In genomic region chr3:125051715-125052581, GRCh38 we compare ENCODE assay signal across 1 cellular context.
TF ChIP-seq lines count a peak whose summit lies in the region.

No MANE protein-coding gene starts in this region.

TF ChIP-seq in GM12878, 131 proteins besides CTCF, POLR2A, EP300 and RAD21 (continued from another document and continues in another):
- TF ChIP-seq IRF5 (IDR thresholded peaks at IDR 0.05; ENCODE audit: borderline replicate concordance), result no peak
- TF ChIP-seq ZZZ3 (IDR thresholded peaks at IDR 0.05; ENCODE audit: control insufficient read depth, insufficient read length, low read depth), result no peak
- no peak for TF ChIP-seq E4F1 (IDR thresholded peaks at IDR 0.05; ENCODE audit: borderline replicate concordance, partially characterized antibody)
- TF ChIP-seq MEF2B (IDR thresholded peaks at IDR 0.05; ENCODE audit: partially characterized antibody, poor library complexity, severe bottlenecking), result peak; percentile 24
- TF ChIP-seq IKZF1 (conservative IDR thresholded peaks at IDR 0.05), result peak; percentile 76
- peak; percentile 64; the same call in 1 of the 2 replicates for TF ChIP-seq TCF12 (IDR thresholded peaks at IDR 0.05; ENCODE audit: low read depth, low read length)
- no peak for TF ChIP-seq SP1 (IDR thresholded peaks at IDR 0.05; ENCODE audit: low read depth, low read length)
- peak; percentile 66; the same call in 1 of the 2 replicates for TF ChIP-seq FOXM1 (IDR thresholded peaks at IDR 0.05; ENCODE audit: low read depth, low read length)
- TF ChIP-seq GATAD2B (conservative IDR thresholded peaks at IDR 0.05; ENCODE audit: low read depth), result no peak
- no peak for TF ChIP-seq RELA (IDR thresholded peaks at IDR 0.05; ENCODE audit: borderline replicate concordance, partially characterized antibody)
- no peak for TF ChIP-seq ZNF274 (IDR thresholded peaks at IDR 0.05; ENCODE audit: insufficient read depth, insufficient read length)
- no peak for TF ChIP-seq IRF3 (IDR thresholded peaks at IDR 0.05)
- TF ChIP-seq ZBTB4 (CRISPR knock-in tag; IDR thresholded peaks at IDR 0.05), result no peak
- TF ChIP-seq RBBP5 (conservative IDR thresholded peaks at IDR 0.05), result no peak
- TF ChIP-seq SREBF1 (IDR thresholded peaks at IDR 0.05; ENCODE audit: low read length), result no peak
- peak; percentile 15; the same call in 1 of the 2 replicates for TF ChIP-seq GABPA (IDR thresholded peaks at IDR 0.05; ENCODE audit: low read depth)
- peak; percentile 52 to 72; a peak in 3 of 4 replicates for TF ChIP-seq BHLHE40 (IDR thresholded peaks at IDR 0.05; ENCODE audit: borderline replicate concordance in 1 of 2, low read depth in 2 of 2, low read length in 1 of 2)
- peak; percentile 56; the same call in 1 of the 2 replicates for TF ChIP-seq TCF3 (IDR thresholded peaks at IDR 0.05; ENCODE audit: borderline replicate concordance, insufficient read depth, low read depth, low read length)
- TF ChIP-seq BACH1 (IDR thresholded peaks at IDR 0.05; ENCODE audit: borderline replicate concordance), result no peak
- TF ChIP-seq CHD4 (IDR thresholded peaks at IDR 0.05), result no peak
- TF ChIP-seq ZSCAN29 (IDR thresholded peaks at IDR 0.05), result no peak
- 0 out of 2 replicates have a peak, but pooled peaks have one; percentile 11 for TF ChIP-seq YY1 (IDR thresholded peaks at IDR 0.05; ENCODE audit: low read depth, low read length)
- TF ChIP-seq ZNF687 (IDR thresholded peaks at IDR 0.05), result peak; percentile 33; the same call in 1 of the 2 replicates
- TF ChIP-seq RAD51 (IDR thresholded peaks at IDR 0.05), result no peak
- TF ChIP-seq KDM1A (IDR thresholded peaks at IDR 0.05; ENCODE audit: borderline replicate concordance), result 0 out of 2 replicates have a peak, but pooled peaks have one; percentile 4
- no peak; the same call in 1 of the 2 replicates for TF ChIP-seq NKRF (conservative IDR thresholded peaks at IDR 0.05)
- peak; percentile 80 for TF ChIP-seq TCF7 (IDR thresholded peaks at IDR 0.05; ENCODE audit: borderline replicate concordance)
- TF ChIP-seq TBL1XR1 (IDR thresholded peaks at IDR 0.05; ENCODE audit: low read depth, low read length), result no peak; the same call in 1 of the 2 replicates
- TF ChIP-seq NFIC (IDR thresholded peaks at IDR 0.05; ENCODE audit: low read depth, low read length), result peak; percentile 69
- peak; percentile 51 for TF ChIP-seq CREB1 (IDR thresholded peaks at IDR 0.05; ENCODE audit: low read depth)
- TF ChIP-seq ESRRA (IDR thresholded peaks at IDR 0.05; ENCODE audit: low read length), result no peak
- TF ChIP-seq CBFB (IDR thresholded peaks at IDR 0.05; ENCODE audit: low read depth), result peak; percentile 67
- TF ChIP-seq CUX1 (IDR thresholded peaks at IDR 0.05; ENCODE audit: insufficient replicate concordance, low read depth, low read length), result no peak
- 0 out of 2 replicates have a peak, but pooled peaks have one; percentile 12 for TF ChIP-seq SMARCA5 (IDR thresholded peaks at IDR 0.05)
- TF ChIP-seq BCLAF1 (IDR thresholded peaks at IDR 0.05), result no peak
- no peak for TF ChIP-seq HDAC2 (IDR thresholded peaks at IDR 0.05)
